8 cellular contexts compared by ENCODE assay signal in the genomic region with DNA sequence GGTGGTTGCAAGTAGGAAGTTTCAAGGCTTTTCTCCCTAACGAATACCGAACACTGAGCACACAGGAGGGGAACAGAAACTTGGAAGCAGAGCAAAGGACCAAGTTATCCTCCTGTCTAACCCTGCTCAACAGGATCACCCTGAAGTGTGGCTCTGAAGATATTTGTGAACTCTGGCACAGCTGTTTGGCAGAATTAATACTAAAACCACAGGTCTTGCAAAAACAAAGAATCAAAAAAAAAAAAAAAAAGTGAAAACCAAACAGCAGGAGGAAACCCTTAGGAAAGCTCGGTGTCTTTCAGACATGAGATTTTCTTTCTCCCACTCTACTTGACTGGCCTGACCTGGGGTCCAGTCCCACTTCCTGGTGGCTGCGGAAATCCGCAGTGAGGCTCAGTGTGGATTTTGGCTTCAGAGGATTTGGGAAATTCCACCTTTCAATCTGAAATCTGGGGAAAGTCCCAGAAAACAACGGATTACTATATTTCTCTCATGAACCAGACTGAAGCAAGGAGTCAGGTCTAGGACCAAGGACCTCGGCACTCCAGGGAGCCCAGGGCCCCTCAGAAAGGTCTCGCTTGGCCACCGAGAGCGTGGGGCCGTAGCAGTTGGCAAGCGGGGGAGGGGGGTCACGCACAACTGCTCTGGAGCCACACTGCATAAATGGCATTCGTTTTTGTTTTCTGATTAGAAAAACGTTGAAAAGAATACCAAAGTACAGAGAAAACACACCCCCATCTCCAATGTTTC. TPM values are rescaled to one million over a fixed set of nuclear protein-coding genes. Genes with fewer than 3 reads are reported as not detected.
DNase-seq lines count a peak whose midpoint lies in the region; ATAC-seq and TF ChIP-seq lines count a peak whose summit lies in the region.

No MANE protein-coding gene starts in this region.

- H3K4me3 ChIP-seq in ACC112 (ENCODE audit: low read depth, low read length): peak overlapping the region; percentile 91
- H3K4me3 ChIP-seq in SK-N-MC: peak overlapping the region; percentile 98
- H3K4me3 ChIP-seq in mucosa of descending colon: peak overlapping the region; percentile 68
- H3K4me3 ChIP-seq in vagina: peak overlapping the region; percentile 75 to 78

- peak overlapping the region; percentile 74 for H3K27ac Mint-ChIP-seq in endothelial cell (ENCODE audit: unreplicated experiment)

- intact Hi-C loops in mucosa of descending colon (cut with DNase I, micrococcal nuclease): no loop called here
- intact Hi-C loops in vagina (cut with DNase I): loop anchor here (10.0 kb wide), 1 partner anchor 50 kb away; a partner anchor contains a TSS

- no peaks in the 10 kb centered on the region for H3K9me3 ChIP-seq in SK-N-MC (ENCODE audit: low read depth, low read length)
- H3K9me3 ChIP-seq in mucosa of descending colon: no peaks in the 10 kb centered on the region
- H3K9me3 ChIP-seq in vagina: no peaks in the 10 kb centered on the region

- H3K4me1 ChIP-seq in ACC112 (ENCODE audit: control insufficient read depth, insufficient read depth, low read length, unreplicated experiment) (no peaks in the 10 kb centered on the region), mucosa of descending colon (ENCODE audit: low read depth) (peaks cover 5% of the 10 kb centered on the region), vagina (peaks cover 31% of the 10 kb centered on the region)

- TF ChIP-seq POLR2A in GM18505 (IDR thresholded peaks at IDR 0.05; ENCODE audit: borderline replicate concordance, extremely low read depth, insufficient read depth, insufficient read length): peak; percentile 4
- TF ChIP-seq POLR2A in vagina (IDR thresholded peaks at IDR 0.05): no peak

- H3K27me3 ChIP-seq in ACC112 (ENCODE audit: insufficient read depth, low read length) (no peaks in the 10 kb centered on the region), vagina (no peaks in the 10 kb centered on the region)

- H3K9ac ChIP-seq in SK-N-MC (ENCODE audit: insufficient read length): peak overlapping the region; percentile 82

- ATAC-seq in GM18505 (IDR thresholded peaks at IDR 0.05; ENCODE audit: unreplicated experiment) (no peak), mucosa of descending colon (peak; percentile 21), HG02623 (IDR thresholded peaks at IDR 0.05; ENCODE audit: unreplicated experiment) (no peak)

- DNase-seq in SK-N-MC (ENCODE audit: low read depth, low spot score): no peak
- no peak for DNase-seq in endothelial cell (ENCODE audit: low spot score)
- peak; percentile 43 to 58 (median 52) for DNase-seq in mucosa of descending colon
- DNase-seq in vagina (ENCODE audit: extremely low spot score in 2 of 2): no peak
- no peak for DNase-seq in HUDEP-2 (lab: John Stamatoyannopoulos, UW; ENCODE audit: unreplicated experiment in 76 of 76)

- peak overlapping the region; percentile 16; the same call in 1 of the 2 replicates for H3K27ac ChIP-seq in ACC112 (ENCODE audit: low read depth, low read length)
- H3K27ac ChIP-seq in SK-N-MC: no peak overlapping the region; the same call in 1 of the 2 replicates
- peak overlapping the region; percentile 88 for H3K27ac ChIP-seq in vagina

- H3K79me2 ChIP-seq in ACC112 (ENCODE audit: control insufficient read depth, insufficient read depth, low read length, unreplicated experiment): peaks cover 24% of the 10 kb centered on the region

- peaks cover 10% of the 10 kb centered on the region for H3K4me1 Mint-ChIP-seq in endothelial cell (ENCODE audit: unreplicated experiment)

- H3K36me3 ChIP-seq in ACC112 (ENCODE audit: insufficient read depth, low read length): no peaks in the 10 kb centered on the region
- H3K36me3 ChIP-seq in SK-N-MC (ENCODE audit: insufficient read depth, low read length): peaks cover 14% of the 10 kb centered on the region
- H3K36me3 ChIP-seq in mucosa of descending colon (ENCODE audit: low read depth): no peaks in the 10 kb centered on the region
- H3K36me3 ChIP-seq in vagina: no peaks in the 10 kb centered on the region

- H2AFZ ChIP-seq in ACC112 (ENCODE audit: low read length, unreplicated experiment): peak overlapping the region; percentile 96

- peaks cover 3% of the 10 kb centered on the region for H3K27me3 Mint-ChIP-seq in endothelial cell (ENCODE audit: unreplicated experiment)

- peaks cover 20% of the 10 kb centered on the region for H3K36me3 Mint-ChIP-seq in endothelial cell (ENCODE audit: low read depth, unreplicated experiment)

- TF ChIP-seq CTCF in endothelial cell (IDR thresholded peaks at IDR 0.05; ENCODE audit: unreplicated experiment): no peak
- no peak for TF ChIP-seq CTCF in mucosa of descending colon (IDR thresholded peaks at IDR 0.05)
- no peak for TF ChIP-seq CTCF in vagina (IDR thresholded peaks at IDR 0.05)

- H3K4me3 Mint-ChIP-seq in endothelial cell (ENCODE audit: unreplicated experiment): peak overlapping the region; percentile 93

- H3K9me3 Mint-ChIP-seq in endothelial cell (ENCODE audit: unreplicated experiment): no peaks in the 10 kb centered on the region

RNA-seq across cellular contexts. Expression of a gene that starts 0.9 kb away (rescaled TPM):
- 15.4 TPM for total RNA-seq in endothelial cell (ENCODE audit: unreplicated experiment)
- 1 to 10 TPM; 6.3 to 8.2 (median 6.7) TPM for total RNA-seq in mucosa of descending colon
- 5.9 TPM for total RNA-seq in vagina

RNA-seq across cellular contexts. Expression of a gene that starts 12.3 kb away (rescaled TPM):
- 4.1 TPM for total RNA-seq in endothelial cell (ENCODE audit: unreplicated experiment)
- total RNA-seq in mucosa of descending colon: 10 to 100 TPM; 23.1 to 39.8 (median 31.0) TPM
- total RNA-seq in vagina: 32.2 TPM

RNA-seq across cellular contexts. Expression of a gene that starts 53.2 kb away (rescaled TPM):
- total RNA-seq in endothelial cell (ENCODE audit: unreplicated experiment) (15.7 TPM), mucosa of descending colon (10 to 100 TPM; 32.3 to 51.5 (median 35.9) TPM), vagina (28.2 TPM)

Comparison
In these comparisons a context has a peak if more than half of its experiments do, and no peak if none do; other contexts are left out.
1. DNase-seq: peak in mucosa of descending colon (3 of 3); none in SK-N-MC (single experiment), endothelial cell (single experiment), vagina (0 of 2) and HUDEP-2 (0 of 76).
2. Peak in every context shown above with its lines, with median percentiles within 50 percentile points of each other: H3K4me3 ChIP-seq.